In the genomic region with DNA sequence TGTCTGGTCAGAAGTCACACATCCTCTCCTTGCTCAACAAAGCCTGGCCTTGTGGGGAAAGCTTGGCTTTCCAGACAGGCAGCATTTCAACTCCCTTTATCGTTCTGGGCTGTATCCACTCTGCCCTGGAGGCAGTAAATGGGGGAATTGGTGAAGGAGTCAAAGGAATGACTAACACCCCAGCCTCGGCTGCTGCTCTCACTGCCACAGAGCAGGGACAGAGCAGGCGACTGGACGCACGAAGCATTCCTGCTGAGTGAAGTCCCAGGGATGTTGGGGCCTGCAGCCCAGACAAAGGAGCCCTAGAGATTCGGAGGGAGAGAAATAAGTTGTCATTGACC, we compare ENCODE assay signal across 11 cellular contexts. TPM values are rescaled to one million over a fixed set of nuclear protein-coding genes. Genes with fewer than 3 reads are reported as not detected.
A peak's percentile ranks its signal among the peaks of the same experiment; 100 is the strongest.
DNase-seq lines count a peak whose midpoint lies in the region; ATAC-seq, FAIRE-seq and TF ChIP-seq lines count a peak whose summit lies in the region.
"Had no signal": no experiment of that assay in that cellular context is flagged by ENCODE, and none has a peak within 500 bp of the region (broad histone marks: within the 10 kb centered on the region; RNA-seq: fewer than 3 reads in every experiment).

No MANE protein-coding gene starts in this region.

- H3K9me3 ChIP-seq in CD4-positive, CD25-positive, alpha-beta regulatory T cell (ENCODE audit: control insufficient read depth in 2 of 2, low read length in 2 of 2), result no peaks in the 10 kb centered on the region
- no peaks in the 10 kb centered on the region for H3K9me3 ChIP-seq in mucosa of descending colon
- H3K9me3 ChIP-seq: transverse colon had no signal

- intact Hi-C loops in mucosa of descending colon (cut with DNase I, micrococcal nuclease), result loop anchor here (5.0 kb wide), 1 partner anchor 256 kb away; no protein-coding TSS in a partner anchor

- no peaks in the 10 kb centered on the region for H3K27me3 ChIP-seq in CD4-positive, CD25-positive, alpha-beta regulatory T cell (ENCODE audit: control insufficient read depth, insufficient read depth, low read length)
- H3K27me3 ChIP-seq: transverse colon had no signal

- peaks cover 0 to 1% (median 0%) of the 10 kb centered on the region in 7 donors for H3K9me3 Mint-ChIP-seq in CD4-positive, CD25-positive, alpha-beta regulatory T cell
- peaks cover 0 to 9% (median 0%) of the 10 kb centered on the region in 5 experiments for H3K9me3 Mint-ChIP-seq in brain

- no peak for ATAC-seq in CD4-positive, CD25-positive, alpha-beta regulatory T cell (ENCODE audit: low read depth in 2 of 2)
- ATAC-seq in mucosa of descending colon (no peak), HG02885 (IDR thresholded peaks at IDR 0.05; ENCODE audit: poor library complexity, unreplicated experiment) (no peak)
- ATAC-seq: HCT116 had no signal

- no peak for FAIRE-seq in H54 (lab: Jason Lieb, UNC)
- FAIRE-seq in GM12892 (lab: Jason Lieb, UNC), result no peak

- TF ChIP-seq POLR2A in H54 (IDR thresholded peaks at IDR 0.05; ENCODE audit: low read depth, low read length) (no peak), GM12892 (IDR thresholded peaks at IDR 0.05; ENCODE audit: low read depth, low read length) (no peak)

- no peak overlapping the region for H3K4me3 ChIP-seq in CD4-positive, CD25-positive, alpha-beta regulatory T cell (ENCODE audit: low read depth, low read length)
- H3K4me3 ChIP-seq in mucosa of descending colon, result no peak overlapping the region
- H3K4me3 ChIP-seq: transverse colon had no signal

- H3K36me3 ChIP-seq in CD4-positive, CD25-positive, alpha-beta regulatory T cell (ENCODE audit: control insufficient read depth, insufficient read depth, low read length), result no peaks in the 10 kb centered on the region
- H3K36me3 ChIP-seq in mucosa of descending colon (ENCODE audit: low read depth), result no peaks in the 10 kb centered on the region
- H3K36me3 ChIP-seq: transverse colon had no signal

- H3K4me1 ChIP-seq in CD4-positive, CD25-positive, alpha-beta regulatory T cell (ENCODE audit: control insufficient read depth, insufficient read depth, low read length, poor library complexity, severe bottlenecking), result peaks cover 11% of the 10 kb centered on the region
- H3K4me1 ChIP-seq in mucosa of descending colon (ENCODE audit: low read depth), result peaks cover 20% of the 10 kb centered on the region

- H3K4me1 Mint-ChIP-seq in CD4-positive, CD25-positive, alpha-beta regulatory T cell, result peaks cover 0 to 25% (median 11%) of the 10 kb centered on the region in 4 donors
- peaks cover 38% of the 10 kb centered on the region for H3K4me1 Mint-ChIP-seq in brain

- H3K27me3 Mint-ChIP-seq in CD4-positive, CD25-positive, alpha-beta regulatory T cell, result peaks cover 17% of the 10 kb centered on the region
- no peaks in the 10 kb centered on the region for H3K27me3 Mint-ChIP-seq in brain

- TF ChIP-seq CTCF in brain (conservative IDR thresholded peaks at IDR 0.05), result no peak
- TF ChIP-seq CTCF in mucosa of descending colon (IDR thresholded peaks at IDR 0.05), result no peak

- H3K36me3 Mint-ChIP-seq in CD4-positive, CD25-positive, alpha-beta regulatory T cell, result no peaks in the 10 kb centered on the region
- H3K36me3 Mint-ChIP-seq in brain, result no peaks in the 10 kb centered on the region

- H3K27ac ChIP-seq in CD4-positive, CD25-positive, alpha-beta regulatory T cell (ENCODE audit: insufficient read depth, low read length, poor library complexity, severe bottlenecking), result no peak overlapping the region
- H3K27ac ChIP-seq: transverse colon had no signal

- peak overlapping the region in 3 of 4 donors; percentile 23 to 82 (median 73) for H3K4me3 Mint-ChIP-seq in CD4-positive, CD25-positive, alpha-beta regulatory T cell
- no peak overlapping the region for H3K4me3 Mint-ChIP-seq in brain

- no peak overlapping the region for H3K27ac Mint-ChIP-seq in CD4-positive, CD25-positive, alpha-beta regulatory T cell
- peak overlapping the region in 3 of 5 experiments; percentile 26 to 63 (median 30) for H3K27ac Mint-ChIP-seq in brain

- no peak for DNase-seq in CD4-positive, CD25-positive, alpha-beta regulatory T cell
- DNase-seq in H54 (ENCODE audit: insufficient read length, low spot score) (peak; percentile 67), mucosa of descending colon (peak in 2 of 3 donors; percentile 23 to 39), GM12892 (ENCODE audit: insufficient read length) (no peak), OCI-M2 (lab: John Stamatoyannopoulos, UW; ENCODE audit: unreplicated experiment) (no peak), SHP77 (lab: John Stamatoyannopoulos, UW) (no peak)
- DNase-seq: effector memory CD4-positive, alpha-beta T cell had no signal

RNA-seq across cellular contexts. Expression of gene WNT11, which starts 52.7 kb away (rescaled TPM):
- not detected for total RNA-seq in CD4-positive, CD25-positive, alpha-beta regulatory T cell
- 1 to 10 TPM in 1 of 4 donors, under 1 TPM in 1, not detected in 2; 0.43 to 1.2 TPM for polyA plus RNA-seq in CD4-positive, CD25-positive, alpha-beta regulatory T cell
- polyA plus RNA-seq in brain (ENCODE audit: insufficient read depth, low read depth, low replicate concordance), result 1.0 TPM
- 1 to 10 TPM; 3.4 to 5.7 (median 5.2) TPM for total RNA-seq in mucosa of descending colon
- 1.0 TPM for polyA plus RNA-seq in GM12892 (2012; ENCODE audit: missing spikeins)

Comparison
In these comparisons a context has a peak if more than half of its experiments do, and no peak if none do; other contexts are left out.
1. DNase-seq: peak in H54 (single experiment) and mucosa of descending colon (2 of 3); none in CD4-positive, CD25-positive, alpha-beta regulatory T cell (0 of 3), GM12892 (single experiment), OCI-M2 (single experiment) and SHP77 (0 of 2).
2. H3K27ac Mint-ChIP-seq: peak in brain (3 of 5); none in CD4-positive, CD25-positive, alpha-beta regulatory T cell (0 of 3).
3. H3K4me3 Mint-ChIP-seq: peak in CD4-positive, CD25-positive, alpha-beta regulatory T cell (3 of 4); none in brain (0 of 5).